In genomic region chr20:402898-403581, GRCh38 we compare ENCODE assay signal across 20 cellular contexts. TPM values are rescaled to one million over a fixed set of nuclear protein-coding genes. Genes with fewer than 3 reads are reported as not detected.
A peak's percentile ranks its signal among the peaks of the same experiment; 100 is the strongest.
DNase-seq lines count a peak whose midpoint lies in the region; ATAC-seq and TF ChIP-seq lines count a peak whose summit lies in the region.
"Had no signal": no experiment of that assay in that cellular context is flagged by ENCODE, and none has a peak within 500 bp of the region (broad histone marks: within the 10 kb centered on the region; RNA-seq: fewer than 3 reads in every experiment).

No MANE protein-coding gene starts in this region.

- in situ Hi-C loops in Panc1 (cut with HindIII; ENCODE audit: low pct_unique_long_range_greater_than_20kb, low sequenced_read_pairs) = no loop called here

- H2AFZ ChIP-seq in hepatocyte = no peak overlapping the region

- intact Hi-C loops in Panc1 (cut with micrococcal nuclease; ENCODE audit: unreplicated experiment) = no loop called here
- intact Hi-C loops in dorsolateral prefrontal cortex (cut with DNase I) = no loop called here

- H3K9me3 ChIP-seq in Panc1 (ENCODE audit: control insufficient read depth, insufficient read depth, low read depth, low read length) (peaks cover 6% of the 10 kb centered on the region; the same call in 1 of the 2 replicates), hepatocyte (ENCODE audit: low read depth) (no peaks in the 10 kb centered on the region)
- H3K9me3 ChIP-seq: left ventricle myocardium inferior, mucosa of descending colon, suprapubic skin, vagina had no signal

- no peak for ATAC-seq in stimulated activated naive CD8-positive, alpha-beta T cell treated with anti-CD3 and anti-CD28 coated beads, Interleukin-15, amount 100 ng/mL, for 72 hours
- no peak for ATAC-seq in stimulated activated naive CD8-positive, alpha-beta T cell treated with anti-CD3 and anti-CD28 coated beads, Interleukin-15, Interleukin-2, amounts not matched to agents 100 U/mL and 50 U/mL, for 24 hours
- ATAC-seq in Panc1 = no peak
- ATAC-seq in GM21360 (IDR thresholded peaks at IDR 0.05; ENCODE audit: unreplicated experiment) = no peak
- ATAC-seq: esophagus mucosa, mucosa of descending colon had no signal

- H4K20me1 ChIP-seq in hepatocyte (ENCODE audit: insufficient read depth, poor library complexity, severe bottlenecking) = no peaks in the 10 kb centered on the region

- H3K4me2 ChIP-seq in hepatocyte = no peak overlapping the region

- 78% methylated on average over 6 of the region's 6 CpGs for WGBS in hepatocyte (ENCODE audit: low lambda C conversion rate, missing lambda C conversion rate)

- H3K4me3 Mint-ChIP-seq in stimulated activated naive CD8-positive, alpha-beta T cell treated with anti-CD3 and anti-CD28 coated beads, Interleukin-15, amount 100 ng/mL, for 72 hours = no peak overlapping the region

- H3K9me2 ChIP-seq in hepatocyte (replicated peaks; ENCODE audit: insufficient read depth) = no peaks in the 10 kb centered on the region

- no peaks in the 10 kb centered on the region for H3K79me2 ChIP-seq in hepatocyte

- H3K27ac ChIP-seq in Panc1 (ENCODE audit: low read length) (peak overlapping the region; percentile 70; the same call in 1 of the 2 replicates), hepatocyte (peak overlapping the region; percentile 92), dorsolateral prefrontal cortex (no peak overlapping the region)
- H3K27ac ChIP-seq: left ventricle myocardium inferior, suprapubic skin, vagina had no signal

- H3K4me1 Mint-ChIP-seq in stimulated activated naive CD8-positive, alpha-beta T cell treated with anti-CD3 and anti-CD28 coated beads, Interleukin-15, amount 100 ng/mL, for 72 hours = peaks cover 60% of the 10 kb centered on the region

- H3K27me3 ChIP-seq in Panc1 (ENCODE audit: control insufficient read depth, insufficient read depth, low read length) (no peaks in the 10 kb centered on the region), hepatocyte (no peaks in the 10 kb centered on the region), dorsolateral prefrontal cortex (no peaks in the 10 kb centered on the region)
- H3K27me3 ChIP-seq: suprapubic skin, vagina had no signal

- BruUV-seq in Panc1 (replicated peaks; lab: Mats Ljungman, UMichigan) = no TSS peak

- peaks cover 11 to 12% of the 10 kb centered on the region in 2 donors for H3K9me3 Mint-ChIP-seq in stimulated activated naive CD8-positive, alpha-beta T cell treated with anti-CD3 and anti-CD28 coated beads, Interleukin-15, amount 100 ng/mL, for 72 hours

- CTCF ChIA-PET in Panc1 (lab: Charles Lee) = interaction anchor here (0.6 kb wide), 1 partner anchor 10 kb away, joined by 3 read pairs; no protein-coding TSS in a partner anchor

- H3K27ac Mint-ChIP-seq in stimulated activated naive CD8-positive, alpha-beta T cell treated with anti-CD3 and anti-CD28 coated beads, Interleukin-15, amount 100 ng/mL, for 72 hours = peak overlapping the region; percentile 93 to 98

- TF ChIP-seq CTCF in Panc1 (IDR thresholded peaks at IDR 0.05) (no peak), hepatocyte (IDR thresholded peaks at IDR 0.05; ENCODE audit: poor library complexity) (no peak), dorsolateral prefrontal cortex (IDR thresholded peaks at IDR 0.05 in 54 of 56, conservative IDR thresholded peaks at IDR 0.05 in 2 of 56; ENCODE audit: low read depth in 1 of 56, partially characterized antibody in 56 of 56) (no peak)

- no peak for DNase-seq in stimulated activated naive CD8-positive, alpha-beta T cell treated with anti-CD3 and anti-CD28 coated beads, Interleukin-15, amount 100 ng/mL, for 72 hours
- no peak for DNase-seq in stimulated activated naive CD8-positive, alpha-beta T cell treated with anti-CD3 and anti-CD28 coated beads, Interleukin-15, Interleukin-2, amounts not matched to agents 100 U/mL and 50 U/mL, for 24 hours
- DNase-seq in Panc1 (ENCODE audit: low read depth, low spot score) (no peak), hepatocyte (ENCODE audit: low spot score) (no peak), NCI-H345 (lab: John Stamatoyannopoulos, UW) (no peak), dorsolateral prefrontal cortex (no peak)
- DNase-seq: activated naive CD4-positive, alpha-beta T cell treated with Interleukin-2 at 50 U/mL for 16 hours; cerebellar nuclear complex; effector CD8-positive, alpha-beta T cell; hippocampal formation; Kasumi-1; left ventricle myocardium inferior; mucosa of descending colon; NCI-H1048; NCI-H187 treated with DMSO at 0.1 percent for 48 hours; SIG-M5 had no signal

- H3K27me3 Mint-ChIP-seq in stimulated activated naive CD8-positive, alpha-beta T cell treated with anti-CD3 and anti-CD28 coated beads, Interleukin-15, amount 100 ng/mL, for 72 hours = no peaks in the 10 kb centered on the region

- H3K4me3 ChIP-seq in Panc1 (ENCODE audit: low read depth in 2 of 2, low read length in 2 of 2) (no peak overlapping the region), hepatocyte (no peak overlapping the region), dorsolateral prefrontal cortex (no peak overlapping the region)
- H3K4me3 ChIP-seq: left ventricle myocardium inferior, mucosa of descending colon, suprapubic skin, vagina had no signal

- H3K4me1 ChIP-seq in Panc1 (ENCODE audit: control insufficient read depth, insufficient read depth, low read length) (peaks cover 11% of the 10 kb centered on the region), hepatocyte (ENCODE audit: insufficient read depth) (peaks cover 12% of the 10 kb centered on the region)

- H3K36me3 ChIP-seq in Panc1 (ENCODE audit: control insufficient read depth, insufficient read depth, low read length) (no peaks in the 10 kb centered on the region), hepatocyte (replicated peaks; ENCODE audit: insufficient read depth, low read depth) (no peaks in the 10 kb centered on the region)
- H3K36me3 ChIP-seq: left ventricle myocardium inferior, suprapubic skin, vagina had no signal

- POLR2A ChIA-PET in Panc1 (lab: Charles Lee) = no interaction called here

RNA-seq across cellular contexts. Expression of gene RBCK1, which starts 5.1 kb away (rescaled TPM):
- total RNA-seq in Panc1 (2021; ENCODE audit: unreplicated experiment) (97.1 TPM), hepatocyte (56.8 and 76.4 TPM in 2 replicates), dorsolateral prefrontal cortex (10 to 100 TPM; 36.6 to 92.7 (median 62.0) TPM)
- 109 TPM for polyA plus RNA-seq in Panc1 (2012; ENCODE audit: insufficient read length)
- 80.8 and 90.1 TPM in 2 replicates for polyA plus RNA-seq in hepatocyte

RNA-seq across cellular contexts. Expression of gene TRIB3, which starts 22.5 kb away (rescaled TPM):
- 35.6 TPM for total RNA-seq in Panc1 (2021; ENCODE audit: unreplicated experiment)
- 41.6 TPM for polyA plus RNA-seq in Panc1 (2012; ENCODE audit: insufficient read length)
- total RNA-seq in hepatocyte = 39.2 and 47.5 TPM in 2 replicates
- polyA plus RNA-seq in hepatocyte = 43.7 and 45.9 TPM in 2 replicates
- total RNA-seq in dorsolateral prefrontal cortex = 1 to 10 TPM in 119 of 120 experiments, under 1 TPM in 1; 0.77 to 7.6 (median 3.4) TPM

RNA-seq across cellular contexts. Expression of gene NRSN2, which starts 56.1 kb away (rescaled TPM):
- total RNA-seq in Panc1 (2021; ENCODE audit: unreplicated experiment) = 44.9 TPM
- polyA plus RNA-seq in Panc1 (2012; ENCODE audit: insufficient read length) = 74.8 TPM
- total RNA-seq in hepatocyte = 29.8 and 32.0 TPM in 2 replicates
- 65.3 and 68.1 TPM in 2 replicates for polyA plus RNA-seq in hepatocyte
- 100 to 1,000 TPM in 114 of 120 experiments, 10 to 100 TPM in 6; 80.4 to 268 (median 159) TPM for total RNA-seq in dorsolateral prefrontal cortex

RNA-seq across cellular contexts. Expression of gene TBC1D20, which starts 59.3 kb away (rescaled TPM):
- total RNA-seq in Panc1 (2021; ENCODE audit: unreplicated experiment) (42.1 TPM), hepatocyte (29.3 and 32.8 TPM in 2 replicates), dorsolateral prefrontal cortex (10 to 100 TPM; 29.0 to 51.1 (median 39.1) TPM)
- polyA plus RNA-seq in Panc1 (2012; ENCODE audit: insufficient read length) = 32.8 TPM
- 33.9 and 35.8 TPM in 2 replicates for polyA plus RNA-seq in hepatocyte

Comparison
In these comparisons a context has a peak if more than half of its experiments do, and no peak if none do; other contexts are left out.
1. H3K27ac ChIP-seq: peak in Panc1 (single experiment) and hepatocyte (single experiment); none in dorsolateral prefrontal cortex (0 of 59).